Comparison of ENCODE assay signal across 20 cellular contexts in the genomic region with DNA sequence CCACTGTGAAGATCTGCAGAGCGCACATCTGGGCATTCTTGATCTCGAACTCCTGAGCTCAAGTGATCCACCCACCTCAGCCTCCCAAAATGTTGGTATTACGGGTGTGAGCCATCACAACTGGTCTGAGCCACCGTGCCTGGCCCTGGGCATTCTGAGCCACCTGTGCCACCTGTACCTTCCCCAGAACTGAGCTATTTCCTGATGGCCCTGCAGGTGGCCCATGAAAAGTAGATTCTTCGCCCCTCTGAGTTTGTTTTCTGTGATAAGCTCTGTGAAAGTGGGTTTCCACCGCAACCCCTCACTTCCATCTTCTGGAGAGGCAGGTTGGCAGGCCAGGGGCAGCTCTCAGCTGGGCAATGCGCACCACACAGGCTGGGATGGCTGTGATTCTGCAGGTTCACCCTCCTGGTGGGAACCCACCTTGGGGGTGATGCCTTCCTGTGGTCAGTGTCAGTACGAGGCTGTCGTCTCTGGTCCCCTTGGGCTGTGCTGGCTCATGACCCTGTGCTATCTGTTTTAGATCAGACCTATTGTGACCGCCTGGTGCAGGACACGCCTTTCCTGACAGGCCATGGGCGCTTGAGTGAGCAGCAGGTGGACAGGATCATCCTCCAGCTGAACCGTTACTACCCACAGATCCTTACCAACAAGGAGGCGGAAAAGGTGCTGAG. TPM values are rescaled to one million over a fixed set of nuclear protein-coding genes. Genes with fewer than 3 reads are reported as not detected.
DNase-seq lines count a peak whose midpoint lies in the region; TF ChIP-seq lines count a peak whose summit lies in the region.
"Had no signal": no experiment of that assay in that cellular context is flagged by ENCODE, and none has a peak within 500 bp of the region (broad histone marks: within the 10 kb centered on the region; RNA-seq: fewer than 3 reads in every experiment).

No MANE protein-coding gene starts in this region.

- H3K36me3 Mint-ChIP-seq in endothelial cell (ENCODE audit: low read depth, unreplicated experiment) = peaks cover 3% of the 10 kb centered on the region

- H3K27me3 ChIP-seq in colonic mucosa = no peaks in the 10 kb centered on the region
- H3K27me3 ChIP-seq: dorsolateral prefrontal cortex, SJSA1, upper lobe of left lung had no signal

- H3K27me3 Mint-ChIP-seq in endothelial cell (ENCODE audit: unreplicated experiment) = peaks cover 1% of the 10 kb centered on the region
- H3K27me3 Mint-ChIP-seq: activated CD4-positive, alpha-beta T cell treated with anti-CD3 and anti-CD28 coated beads, Interleukin-2, amount 10 ng/mL, durations not matched to agents 7 days and 5 days; brain; CD4-positive, alpha-beta T cell; stimulated activated naive B cell treated with anti-CD40 and anti-IgM and Interleukin-4, amounts not matched to agents 10 μg/mL and 1 μg/mL and 100 μg/mL, for 72 hours had no signal

- no peak overlapping the region for H3K4me3 Mint-ChIP-seq in endothelial cell (ENCODE audit: unreplicated experiment)
- H3K4me3 Mint-ChIP-seq: activated CD4-positive, alpha-beta T cell treated with anti-CD3 and anti-CD28 coated beads, Interleukin-2, amount 10 ng/mL, durations not matched to agents 7 days and 5 days; brain; CD4-positive, alpha-beta T cell; stimulated activated naive B cell treated with anti-CD40 and anti-IgM and Interleukin-4, amounts not matched to agents 10 μg/mL and 1 μg/mL and 100 μg/mL, for 72 hours had no signal

- H3K9ac ChIP-seq in colonic mucosa (ENCODE audit: low read depth in 2 of 2, low read length in 2 of 2) = no peak overlapping the region

- intact Hi-C loops in posterior vena cava (cut with DNase I) (no loop called here), colonic mucosa (cut with DNase I) (no loop called here)

- TF ChIP-seq CTCF in RWPE1 (conservative IDR thresholded peaks at IDR 0.05; ENCODE audit: low read depth) (no peak), endothelial cell (IDR thresholded peaks at IDR 0.05; ENCODE audit: unreplicated experiment) (no peak), colonic mucosa (IDR thresholded peaks at IDR 0.05) (no peak)

- peak overlapping the region; percentile 20 for H3K27ac Mint-ChIP-seq in endothelial cell (ENCODE audit: unreplicated experiment)
- H3K27ac Mint-ChIP-seq: CD4-positive, alpha-beta T cell; stimulated activated naive B cell treated with anti-CD40 and anti-IgM and Interleukin-4, amounts not matched to agents 10 μg/mL and 1 μg/mL and 100 μg/mL, for 72 hours had no signal

- H3K27ac ChIP-seq in RWPE1 (peak overlapping the region; percentile 68; the same call in 1 of the 2 replicates), colonic mucosa (no peak overlapping the region)
- H3K27ac ChIP-seq: dorsolateral prefrontal cortex, SJSA1, upper lobe of left lung had no signal

- H3K4me1 ChIP-seq in colonic mucosa = no peaks in the 10 kb centered on the region
- H3K4me1 ChIP-seq: SJSA1 had no signal

- H3K36me3 ChIP-seq in colonic mucosa = no peaks in the 10 kb centered on the region

- CTCF ChIA-PET in RWPE1 (lab: Yijun Ruan, JAX) = interaction anchor here (0.6 to 1.4 kb wide), 5 partner anchors 15 to 314 kb away, joined by 3 to 13 read pairs (median 4); no protein-coding TSS in a partner anchor

- H3K9me3 Mint-ChIP-seq in endothelial cell (ENCODE audit: unreplicated experiment) = no peaks in the 10 kb centered on the region

- no peaks in the 10 kb centered on the region for H3K9me3 ChIP-seq in colonic mucosa
- H3K9me3 ChIP-seq: SJSA1 had no signal

- no peaks in the 10 kb centered on the region for H3K4me1 Mint-ChIP-seq in endothelial cell (ENCODE audit: unreplicated experiment)

- POLR2A ChIA-PET in RWPE1 (lab: Yijun Ruan, JAX; ENCODE audit: low non-redundant PET) = interaction anchor here (0.5 kb wide), 1 partner anchor 1980 kb away, joined by 4 read pairs; no protein-coding TSS in a partner anchor

- peak; percentile 56 for DNase-seq in activated CD8-positive, alpha-beta memory T cell treated with anti-CD3 and anti-CD28 coated beads for 24 hours
- DNase-seq in activated CD8-positive, alpha-beta memory T cell treated with anti-CD3 and anti-CD28 coated beads, Interleukin-2, amount 50 U/mL, for 48 hours = no peak
- no peak for DNase-seq in RWPE1 (ENCODE audit: low spot score)
- DNase-seq in endothelial cell (ENCODE audit: low spot score) = no peak
- peak; percentile 64 for DNase-seq in posterior vena cava (ENCODE audit: low spot score)
- DNase-seq in HT-29 (ENCODE audit: low spot score) = no peak
- DNase-seq in colonic mucosa = no peak
- DNase-seq in retina = no peak
- DNase-seq: activated CD4-positive, alpha-beta T cell treated with anti-CD3 and anti-CD28 coated beads, Interleukin-2, amount 10 ng/mL, durations not matched to agents 7 days and 5 days; CD4-positive, alpha-beta T cell; NCI-H1436; NCI-H226; occipital lobe; stimulated activated naive B cell treated with anti-CD40 and anti-IgM and Interleukin-4, amounts not matched to agents 10 μg/mL and 1 μg/mL and 100 μg/mL, for 72 hours had no signal

- no peak overlapping the region for H3K4me3 ChIP-seq in colonic mucosa
- H3K4me3 ChIP-seq: dorsolateral prefrontal cortex, SJSA1, smooth muscle cell, upper lobe of left lung had no signal

RNA-seq across cellular contexts. Expression of gene CARD19, which starts 11.3 kb away (rescaled TPM):
- total RNA-seq in endothelial cell (ENCODE audit: unreplicated experiment) (13.2 TPM), posterior vena cava (10 to 100 TPM; 40.8 to 43.0 TPM), colonic mucosa (10 to 100 TPM; 48.6 to 56.3 TPM)
- 142 and 170 TPM in 2 replicates for total RNA-seq in HT-29 (2014; rRNA removed; shearing (Covaris generic))

RNA-seq across cellular contexts. Expression of gene NINJ1, which starts 26.8 kb away (rescaled TPM):
- total RNA-seq in endothelial cell (ENCODE audit: unreplicated experiment) (34.2 TPM), posterior vena cava (10 to 100 TPM; 30.6 to 39.5 TPM), colonic mucosa (10 to 100 TPM; 24.5 to 29.4 TPM)
- total RNA-seq in HT-29 (2014; rRNA removed; shearing (Covaris generic)) = 45.0 and 49.7 TPM in 2 replicates

RNA-seq across cellular contexts. Expression of gene SUSD3, which starts 48.8 kb away (rescaled TPM):
- total RNA-seq in endothelial cell (ENCODE audit: unreplicated experiment) = 1.2 TPM
- 1 to 10 TPM; 1.4 to 5.2 TPM for total RNA-seq in posterior vena cava
- 1.6 and 4.5 TPM in 2 replicates for total RNA-seq in HT-29 (2014; rRNA removed; shearing (Covaris generic))
- 1 to 10 TPM; 1.6 to 2.2 TPM for total RNA-seq in colonic mucosa
- total RNA-seq: glomerular endothelial cell, SJSA1, smooth muscle cell had no signal

Comparison
In these comparisons a context has a peak if more than half of its experiments do, and no peak if none do; other contexts are left out.
1. DNase-seq: peak in activated CD8-positive, alpha-beta memory T cell treated with anti-CD3 and anti-CD28 coated beads for 24 hours (single experiment) and posterior vena cava (single experiment); none in activated CD8-positive, alpha-beta memory T cell treated with anti-CD3 and anti-CD28 coated beads, Interleukin-2, amount 50 U/mL, for 48 hours (single experiment), RWPE1 (single experiment), endothelial cell (single experiment), HT-29 (single experiment), colonic mucosa (single experiment) and retina (single experiment).